In the genomic region with DNA sequence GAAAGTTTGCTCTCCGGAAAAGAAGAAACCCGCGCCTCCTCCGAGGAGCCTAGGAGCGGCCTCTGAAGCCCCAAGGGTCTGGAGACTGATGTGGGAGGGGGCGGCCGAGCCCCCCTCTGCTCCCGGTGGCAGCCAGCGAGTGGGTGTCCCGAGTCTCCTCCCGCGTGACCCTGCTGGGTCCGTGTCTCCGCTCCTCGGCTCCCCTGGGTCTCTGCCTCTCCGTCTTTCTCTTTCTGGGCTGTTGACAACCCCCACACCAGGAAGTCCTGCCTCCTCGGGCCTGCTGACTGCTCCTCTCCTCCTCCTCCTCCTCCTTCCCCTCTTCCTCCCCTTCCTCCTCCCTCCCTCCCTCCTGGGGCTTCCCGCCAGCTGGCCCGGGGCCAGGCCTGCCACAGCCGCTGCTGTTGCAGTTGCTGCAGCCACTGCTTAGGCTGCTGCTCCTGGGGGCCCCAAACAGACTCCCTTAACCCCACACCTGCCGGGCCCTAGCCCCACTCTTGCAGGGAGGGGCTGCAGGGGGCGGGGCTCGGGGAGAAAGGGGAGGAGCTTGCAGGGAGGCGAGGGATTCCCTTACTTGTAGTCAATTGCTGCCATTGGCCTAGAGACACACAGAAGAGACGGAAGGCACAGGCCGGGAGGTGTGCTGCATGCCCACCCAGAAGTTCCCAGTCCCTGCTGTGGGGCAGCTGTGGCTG, we compare ENCODE assay signal across 1 cellular context.
TF ChIP-seq lines count a peak whose summit lies in the region.

Gene TSC22D4, minus strand, starts transcription at position 249 of the 695 bp plus-strand sequence. CDS start 1,176 bp downstream, outside the sequence.

TF ChIP-seq in HEK293, 187 proteins besides CTCF, POLR2A, EP300 and RAD21 (continued from another document and continues in another):
- TF ChIP-seq, protein P1, sequence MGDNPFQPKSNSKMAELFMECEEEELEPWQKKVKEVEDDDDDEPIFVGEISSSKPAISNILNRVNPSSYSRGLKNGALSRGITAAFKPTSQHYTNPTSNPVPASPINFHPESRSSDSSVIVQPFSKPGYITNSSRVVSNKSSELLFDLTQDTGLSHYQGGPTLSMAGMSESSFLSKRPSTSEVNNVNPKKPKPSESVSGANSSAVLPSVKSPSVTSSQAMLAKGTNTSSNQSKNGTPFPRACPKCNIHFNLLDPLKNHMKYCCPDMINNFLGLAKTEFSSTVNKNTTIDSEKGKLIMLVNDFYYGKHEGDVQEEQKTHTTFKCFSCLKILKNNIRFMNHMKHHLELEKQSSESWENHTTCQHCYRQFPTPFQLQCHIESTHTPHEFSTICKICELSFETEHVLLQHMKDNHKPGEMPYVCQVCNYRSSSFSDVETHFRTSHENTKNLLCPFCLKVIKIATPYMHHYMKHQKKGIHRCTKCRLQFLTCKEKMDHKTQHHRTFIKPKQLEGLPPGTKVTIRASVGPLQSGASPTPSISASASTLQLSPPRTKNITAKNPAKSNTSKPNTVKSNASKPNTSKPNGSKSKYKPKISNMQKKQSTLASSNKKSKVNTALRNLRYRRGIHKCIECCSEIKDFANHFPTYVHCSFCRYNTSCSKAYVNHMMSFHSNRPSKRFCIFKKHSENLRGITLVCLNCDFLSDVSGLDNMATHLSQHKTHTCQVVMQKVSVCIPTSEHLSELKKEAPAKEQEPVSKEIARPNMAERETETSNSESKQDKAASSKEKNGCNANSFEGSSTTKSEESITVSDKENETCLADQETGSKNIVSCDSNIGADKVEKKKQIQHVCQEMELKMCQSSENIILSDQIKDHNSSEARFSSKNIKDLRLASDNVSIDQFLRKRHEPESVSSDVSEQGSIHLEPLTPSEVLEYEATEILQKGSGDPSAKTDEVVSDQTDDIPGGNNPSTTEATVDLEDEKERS (tag by site-specific recombination; IDR thresholded peaks at IDR 0.05): no peak
- TF ChIP-seq ZFP69B (tag by site-specific recombination; IDR thresholded peaks at IDR 0.05) (peak; percentile 87), ZNF623 (tag by site-specific recombination; IDR thresholded peaks at IDR 0.05) (no peak), ZNF239 (tag by site-specific recombination; IDR thresholded peaks at IDR 0.05) (0 out of 2 replicates have a peak, but pooled peaks have one; percentile 34), KLF9 (tag by site-specific recombination; IDR thresholded peaks at IDR 0.05; ENCODE audit: low read depth) (peak; percentile 84), ZBTB17 (tag by site-specific recombination; IDR thresholded peaks at IDR 0.05) (peak; percentile 96), ZNF350 (tag by site-specific recombination; IDR thresholded peaks at IDR 0.05) (no peak), BCL11A (tag by site-specific recombination; IDR thresholded peaks at IDR 0.05; ENCODE audit: low read depth) (peak; percentile 21), ZNF398 (tag by site-specific recombination; IDR thresholded peaks at IDR 0.05) (peak; percentile 100), ZNF416 (tag by site-specific recombination; IDR thresholded peaks at IDR 0.05) (no peak), ZNF2 (tag by site-specific recombination; IDR thresholded peaks at IDR 0.05) (peak; percentile 54; the same call in 1 of the 2 replicates), ZNF391 (tag by site-specific recombination; IDR thresholded peaks at IDR 0.05; ENCODE audit: borderline replicate concordance, low read depth) (no peak; the same call in 1 of the 2 replicates), KLF8 (tag by site-specific recombination; IDR thresholded peaks at IDR 0.05) (peak; percentile 96), ZNF426 (tag by site-specific recombination; IDR thresholded peaks at IDR 0.05) (no peak), HIC1 (tag by site-specific recombination; IDR thresholded peaks at IDR 0.05) (peak; percentile 84), ZNF785 (tag by site-specific recombination; IDR thresholded peaks at IDR 0.05) (peak; percentile 90), ZNF132 (tag by site-specific recombination; IDR thresholded peaks at IDR 0.05; ENCODE audit: borderline replicate concordance) (no peak), ZNF174 (tag by site-specific recombination; IDR thresholded peaks at IDR 0.05) (no peak), ZNF791 (tag by site-specific recombination; IDR thresholded peaks at IDR 0.05) (no peak), ZNF223 (tag by site-specific recombination; IDR thresholded peaks at IDR 0.05) (no peak), ZNF473 (tag by site-specific recombination; IDR thresholded peaks at IDR 0.05) (no peak), YY1 (tag by site-specific recombination; IDR thresholded peaks at IDR 0.05) (no peak; the same call in 1 of the 2 replicates), ZBTB26 (tag by site-specific recombination; optimal IDR thresholded peaks at IDR 0.05) (peak; percentile 37), ZFP41 (tag by site-specific recombination; IDR thresholded peaks at IDR 0.05; ENCODE audit: borderline replicate concordance) (no peak), ZNF138 (tag by site-specific recombination; IDR thresholded peaks at IDR 0.05; ENCODE audit: borderline replicate concordance) (no peak), EGR2 (tag by site-specific recombination; IDR thresholded peaks at IDR 0.05; ENCODE audit: low read depth) (peak; percentile 98), ZNF544 (tag by site-specific recombination; IDR thresholded peaks at IDR 0.05) (no peak; the same call in 1 of the 2 replicates)
- TF ChIP-seq, protein P2, sequence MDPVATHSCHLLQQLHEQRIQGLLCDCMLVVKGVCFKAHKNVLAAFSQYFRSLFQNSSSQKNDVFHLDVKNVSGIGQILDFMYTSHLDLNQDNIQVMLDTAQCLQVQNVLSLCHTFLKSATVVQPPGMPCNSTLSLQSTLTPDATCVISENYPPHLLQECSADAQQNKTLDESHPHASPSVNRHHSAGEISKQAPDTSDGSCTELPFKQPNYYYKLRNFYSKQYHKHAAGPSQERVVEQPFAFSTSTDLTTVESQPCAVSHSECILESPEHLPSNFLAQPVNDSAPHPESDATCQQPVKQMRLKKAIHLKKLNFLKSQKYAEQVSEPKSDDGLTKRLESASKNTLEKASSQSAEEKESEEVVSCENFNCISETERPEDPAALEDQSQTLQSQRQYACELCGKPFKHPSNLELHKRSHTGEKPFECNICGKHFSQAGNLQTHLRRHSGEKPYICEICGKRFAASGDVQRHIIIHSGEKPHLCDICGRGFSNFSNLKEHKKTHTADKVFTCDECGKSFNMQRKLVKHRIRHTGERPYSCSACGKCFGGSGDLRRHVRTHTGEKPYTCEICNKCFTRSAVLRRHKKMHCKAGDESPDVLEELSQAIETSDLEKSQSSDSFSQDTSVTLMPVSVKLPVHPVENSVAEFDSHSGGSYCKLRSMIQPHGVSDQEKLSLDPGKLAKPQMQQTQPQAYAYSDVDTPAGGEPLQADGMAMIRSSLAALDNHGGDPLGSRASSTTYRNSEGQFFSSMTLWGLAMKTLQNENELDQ (tag by site-specific recombination; IDR thresholded peaks at IDR 0.05; ENCODE audit: low read depth): no peak
- TF ChIP-seq, protein P3, sequence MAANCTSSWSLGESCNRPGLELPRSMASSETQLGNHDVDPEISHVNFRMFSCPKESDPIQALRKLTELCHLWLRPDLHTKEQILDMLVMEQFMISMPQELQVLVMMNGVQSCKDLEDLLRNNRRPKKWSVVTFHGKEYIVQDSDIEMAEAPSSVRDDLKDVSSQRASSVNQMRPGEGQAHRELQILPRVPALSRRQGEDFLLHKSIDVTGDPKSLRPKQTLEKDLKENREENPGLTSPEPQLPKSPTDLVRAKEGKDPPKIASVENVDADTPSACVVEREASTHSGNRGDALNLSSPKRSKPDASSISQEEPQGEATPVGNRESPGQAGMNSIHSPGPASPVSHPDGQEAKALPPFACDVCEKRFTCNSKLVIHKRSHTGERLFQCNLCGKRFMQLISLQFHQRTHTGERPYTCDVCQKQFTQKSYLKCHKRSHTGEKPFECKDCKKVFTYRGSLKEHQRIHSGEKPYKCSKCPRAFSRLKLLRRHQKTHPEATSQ (tag by site-specific recombination; IDR thresholded peaks at IDR 0.05): peak; percentile 80; the same call in 1 of the 2 replicates
- TF ChIP-seq, protein P4, sequence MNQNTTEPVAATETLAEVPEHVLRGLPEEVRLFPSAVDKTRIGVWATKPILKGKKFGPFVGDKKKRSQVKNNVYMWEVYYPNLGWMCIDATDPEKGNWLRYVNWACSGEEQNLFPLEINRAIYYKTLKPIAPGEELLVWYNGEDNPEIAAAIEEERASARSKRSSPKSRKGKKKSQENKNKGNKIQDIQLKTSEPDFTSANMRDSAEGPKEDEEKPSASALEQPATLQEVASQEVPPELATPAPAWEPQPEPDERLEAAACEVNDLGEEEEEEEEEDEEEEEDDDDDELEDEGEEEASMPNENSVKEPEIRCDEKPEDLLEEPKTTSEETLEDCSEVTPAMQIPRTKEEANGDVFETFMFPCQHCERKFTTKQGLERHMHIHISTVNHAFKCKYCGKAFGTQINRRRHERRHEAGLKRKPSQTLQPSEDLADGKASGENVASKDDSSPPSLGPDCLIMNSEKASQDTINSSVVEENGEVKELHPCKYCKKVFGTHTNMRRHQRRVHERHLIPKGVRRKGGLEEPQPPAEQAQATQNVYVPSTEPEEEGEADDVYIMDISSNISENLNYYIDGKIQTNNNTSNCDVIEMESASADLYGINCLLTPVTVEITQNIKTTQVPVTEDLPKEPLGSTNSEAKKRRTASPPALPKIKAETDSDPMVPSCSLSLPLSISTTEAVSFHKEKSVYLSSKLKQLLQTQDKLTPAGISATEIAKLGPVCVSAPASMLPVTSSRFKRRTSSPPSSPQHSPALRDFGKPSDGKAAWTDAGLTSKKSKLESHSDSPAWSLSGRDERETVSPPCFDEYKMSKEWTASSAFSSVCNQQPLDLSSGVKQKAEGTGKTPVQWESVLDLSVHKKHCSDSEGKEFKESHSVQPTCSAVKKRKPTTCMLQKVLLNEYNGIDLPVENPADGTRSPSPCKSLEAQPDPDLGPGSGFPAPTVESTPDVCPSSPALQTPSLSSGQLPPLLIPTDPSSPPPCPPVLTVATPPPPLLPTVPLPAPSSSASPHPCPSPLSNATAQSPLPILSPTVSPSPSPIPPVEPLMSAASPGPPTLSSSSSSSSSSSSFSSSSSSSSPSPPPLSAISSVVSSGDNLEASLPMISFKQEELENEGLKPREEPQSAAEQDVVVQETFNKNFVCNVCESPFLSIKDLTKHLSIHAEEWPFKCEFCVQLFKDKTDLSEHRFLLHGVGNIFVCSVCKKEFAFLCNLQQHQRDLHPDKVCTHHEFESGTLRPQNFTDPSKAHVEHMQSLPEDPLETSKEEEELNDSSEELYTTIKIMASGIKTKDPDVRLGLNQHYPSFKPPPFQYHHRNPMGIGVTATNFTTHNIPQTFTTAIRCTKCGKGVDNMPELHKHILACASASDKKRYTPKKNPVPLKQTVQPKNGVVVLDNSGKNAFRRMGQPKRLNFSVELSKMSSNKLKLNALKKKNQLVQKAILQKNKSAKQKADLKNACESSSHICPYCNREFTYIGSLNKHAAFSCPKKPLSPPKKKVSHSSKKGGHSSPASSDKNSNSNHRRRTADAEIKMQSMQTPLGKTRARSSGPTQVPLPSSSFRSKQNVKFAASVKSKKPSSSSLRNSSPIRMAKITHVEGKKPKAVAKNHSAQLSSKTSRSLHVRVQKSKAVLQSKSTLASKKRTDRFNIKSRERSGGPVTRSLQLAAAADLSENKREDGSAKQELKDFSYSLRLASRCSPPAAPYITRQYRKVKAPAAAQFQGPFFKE (tag by site-specific recombination; IDR thresholded peaks at IDR 0.05; ENCODE audit: borderline replicate concordance): no peak
- TF ChIP-seq, protein P5, sequence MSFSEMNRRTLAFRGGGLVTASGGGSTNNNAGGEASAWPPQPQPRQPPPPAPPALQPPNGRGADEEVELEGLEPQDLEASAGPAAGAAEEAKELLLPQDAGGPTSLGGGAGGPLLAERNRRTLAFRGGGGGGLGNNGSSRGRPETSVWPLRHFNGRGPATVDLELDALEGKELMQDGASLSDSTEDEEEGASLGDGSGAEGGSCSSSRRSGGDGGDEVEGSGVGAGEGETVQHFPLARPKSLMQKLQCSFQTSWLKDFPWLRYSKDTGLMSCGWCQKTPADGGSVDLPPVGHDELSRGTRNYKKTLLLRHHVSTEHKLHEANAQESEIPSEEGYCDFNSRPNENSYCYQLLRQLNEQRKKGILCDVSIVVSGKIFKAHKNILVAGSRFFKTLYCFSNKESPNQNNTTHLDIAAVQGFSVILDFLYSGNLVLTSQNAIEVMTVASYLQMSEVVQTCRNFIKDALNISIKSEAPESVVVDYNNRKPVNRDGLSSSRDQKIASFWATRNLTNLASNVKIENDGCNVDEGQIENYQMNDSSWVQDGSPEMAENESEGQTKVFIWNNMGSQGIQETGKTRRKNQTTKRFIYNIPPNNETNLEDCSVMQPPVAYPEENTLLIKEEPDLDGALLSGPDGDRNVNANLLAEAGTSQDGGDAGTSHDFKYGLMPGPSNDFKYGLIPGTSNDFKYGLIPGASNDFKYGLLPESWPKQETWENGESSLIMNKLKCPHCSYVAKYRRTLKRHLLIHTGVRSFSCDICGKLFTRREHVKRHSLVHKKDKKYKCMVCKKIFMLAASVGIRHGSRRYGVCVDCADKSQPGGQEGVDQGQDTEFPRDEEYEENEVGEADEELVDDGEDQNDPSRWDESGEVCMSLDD (tag by site-specific recombination; IDR thresholded peaks at IDR 0.05): peak; percentile 96
